20 cellular contexts compared by ENCODE assay signal in genomic region chr22:50704510-50705218, GRCh38. TPM values are rescaled to one million over a fixed set of nuclear protein-coding genes. Genes with fewer than 3 reads are reported as not detected.
A peak's percentile ranks its signal among the peaks of the same experiment; 100 is the strongest.
DNase-seq lines count a peak whose midpoint lies in the region; ATAC-seq and TF ChIP-seq lines count a peak whose summit lies in the region.
"Had no signal": no experiment of that assay in that cellular context is flagged by ENCODE, and none has a peak within 500 bp of the region (broad histone marks: within the 10 kb centered on the region; RNA-seq: fewer than 3 reads in every experiment).

No MANE protein-coding gene starts in this region.

- H3K27me3 ChIP-seq in endodermal cell (ENCODE audit: control insufficient read depth, insufficient read depth, low read length, poor library complexity, severe bottlenecking) (no peaks in the 10 kb centered on the region), mesenchymal stem cell (ENCODE audit: control insufficient read depth in 1 of 2, insufficient read depth in 1 of 2, low read length in 2 of 2) (no peaks in the 10 kb centered on the region), spleen (replicated peaks in 1 of 7) (peaks cover 0 to 5% (median 0%) of the 10 kb centered on the region in 7 donors), Peyer's patch (no peaks in the 10 kb centered on the region)
- H3K27me3 ChIP-seq: adrenal gland, BLaER1, thyroid gland had no signal

- H3K4me3 ChIP-seq in endodermal cell (ENCODE audit: low read length) (no peak overlapping the region), mesenchymal stem cell (ENCODE audit: insufficient read depth in 1 of 2, low read depth in 1 of 2, low read length in 2 of 2) (no peak overlapping the region), spleen (no peak overlapping the region), Peyer's patch (no peak overlapping the region)
- H3K4me3 ChIP-seq: adrenal gland, BLaER1, GM12878, PC-9, thyroid gland had no signal

- no peaks in the 10 kb centered on the region for H3K9me3 Mint-ChIP-seq in endodermal cell
- H3K9me3 Mint-ChIP-seq: HFFc6 had no signal

- intact Hi-C loops in spleen (cut with DNase I; ENCODE audit: low total_unique reads): no loop called here

- DNase-seq in DMS53 (lab: John Stamatoyannopoulos, UW): peak; percentile 53
- no peak for DNase-seq in DMS53 treated with DMSO at 0.1 percent for 48 hours (lab: John Stamatoyannopoulos, UW; ENCODE audit: unreplicated experiment)
- peak; percentile 43 for DNase-seq in endodermal cell
- DNase-seq in mesenchymal stem cell: no peak
- peak; percentile 67 for DNase-seq in spleen
- DNase-seq in Peyer's patch: no peak
- DNase-seq in NK-92 (lab: John Stamatoyannopoulos, UW; ENCODE audit: unreplicated experiment): no peak
- DNase-seq: activated CD4-positive, CD25-positive, alpha-beta regulatory T cell treated with anti-CD3 and anti-CD28 coated beads, Interleukin-2, amount 50 U/mL, for 72 hours; GDM1; HFFc6; PC-9; T1000 had no signal

- H3K27ac Mint-ChIP-seq in endodermal cell: no peak overlapping the region
- H3K27ac Mint-ChIP-seq: HFFc6 had no signal

- H2BK5ac ChIP-seq in mesenchymal stem cell (ENCODE audit: low read depth, low read length, poor library complexity, severe bottlenecking): no peak overlapping the region

- H3K9ac ChIP-seq in endodermal cell (ENCODE audit: extremely low read depth, low read length, poor library complexity, severe bottlenecking) (no peak overlapping the region), mesenchymal stem cell (ENCODE audit: low read length) (no peak overlapping the region)
- H3K9ac ChIP-seq: BLaER1, parathyroid adenoma, SK-N-SH had no signal

- H3K23ac ChIP-seq in mesenchymal stem cell (ENCODE audit: low read length in 2 of 2): no peak overlapping the region

- H3K36me3 ChIP-seq in endodermal cell (ENCODE audit: control insufficient read depth, insufficient read depth, low read length): no peaks in the 10 kb centered on the region
- peaks cover 0 to 26% of the 10 kb centered on the region in 2 experiments for H3K36me3 ChIP-seq in mesenchymal stem cell (ENCODE audit: control insufficient read depth in 1 of 2, insufficient read depth in 2 of 2, low read depth in 1 of 2, low read length in 2 of 2)
- H3K36me3 ChIP-seq in spleen: peaks cover 0 to 68% (median 2%) of the 10 kb centered on the region in 6 donors
- no peaks in the 10 kb centered on the region for H3K36me3 ChIP-seq in Peyer's patch
- H3K36me3 ChIP-seq: adrenal gland, thyroid gland had no signal

- peak overlapping the region; percentile 21 for H2BK15ac ChIP-seq in mesenchymal stem cell (ENCODE audit: low read depth, poor library complexity, severe bottlenecking)

- no peaks in the 10 kb centered on the region for H3K4me1 ChIP-seq in endodermal cell (ENCODE audit: control insufficient read depth, insufficient read depth, low read length)
- peaks cover 18% of the 10 kb centered on the region for H3K4me1 ChIP-seq in mesenchymal stem cell (ENCODE audit: control insufficient read depth, insufficient read depth, low read depth, low read length)
- H3K4me1 ChIP-seq in spleen: peaks cover 0 to 83% (median 33%) of the 10 kb centered on the region in 6 donors
- H3K4me1 ChIP-seq in Peyer's patch: peaks cover 0 to 5% (median 0%) of the 10 kb centered on the region in 4 donors
- H3K4me1 ChIP-seq: adrenal gland, BLaER1, parathyroid adenoma had no signal

- ATAC-seq in HG03196 (IDR thresholded peaks at IDR 0.05; ENCODE audit: unreplicated experiment): no peak
- ATAC-seq: GM12878 had no signal

- H3K18ac ChIP-seq in mesenchymal stem cell (ENCODE audit: low read depth in 1 of 2, low read length in 2 of 2): peak overlapping the region in 1 of 2 experiments; percentile 55

- peak overlapping the region; percentile 32 for H3K27ac ChIP-seq in endodermal cell (ENCODE audit: low read depth, low read length)
- no peak overlapping the region for H3K27ac ChIP-seq in mesenchymal stem cell (ENCODE audit: low read length, poor library complexity, severe bottlenecking)
- peak overlapping the region in 4 of 8 donors; percentile 14 to 51 (median 24) for H3K27ac ChIP-seq in spleen
- H3K27ac ChIP-seq in Peyer's patch: no peak overlapping the region
- H3K27ac ChIP-seq: 22Rv1, adrenal gland, BLaER1, parathyroid adenoma, PC-9, thyroid gland had no signal

- H3K27me3 Mint-ChIP-seq in endodermal cell (ENCODE audit: insufficient read depth): no peaks in the 10 kb centered on the region

- H3K4me3 Mint-ChIP-seq in endodermal cell: no peak overlapping the region
- H3K4me3 Mint-ChIP-seq: HFFc6 had no signal

- no peak overlapping the region for H3K14ac ChIP-seq in mesenchymal stem cell (ENCODE audit: low read length in 2 of 2)

- WGBS in endodermal cell (ENCODE audit: insufficient coverage in 1 of 2, insufficient read length in 1 of 2), 2 experiments: 92 to 97% methylated on average over 12 to 37 of the region's 37 CpGs
- WGBS in mesenchymal stem cell: 91% methylated on average over 35 of the region's 37 CpGs
- whole genome bisulfite sequencing in spleen, 5 donors: 71 to 93% (median 78%) methylated on average over 29 to 37 of the region's 37 CpGs

- H2AK5ac ChIP-seq in mesenchymal stem cell (ENCODE audit: low read length, severe bottlenecking): no peak overlapping the region

- no peak overlapping the region for H2BK12ac ChIP-seq in mesenchymal stem cell (ENCODE audit: low read length in 2 of 2)

- TF ChIP-seq CTCF in endodermal cell (conservative IDR thresholded peaks at IDR 0.05): no peak
- TF ChIP-seq CTCF in spleen (IDR thresholded peaks at IDR 0.05 in 8 of 11, conservative IDR thresholded peaks at IDR 0.05 in 3 of 11): no peak
- TF ChIP-seq CTCF in Peyer's patch (IDR thresholded peaks at IDR 0.05): no peak

- no peak for TF ChIP-seq POLR2A in spleen (IDR thresholded peaks at IDR 0.05)
- no peak for TF ChIP-seq POLR2A in Peyer's patch (IDR thresholded peaks at IDR 0.05)

- H3K4ac ChIP-seq in mesenchymal stem cell (ENCODE audit: low read depth in 1 of 2, low read length in 2 of 2): no peak overlapping the region

- H2AFZ ChIP-seq in mesenchymal stem cell (ENCODE audit: low read depth, low read length): no peak overlapping the region
- H2AFZ ChIP-seq: PC-9 had no signal

- H3K9me3 ChIP-seq in endodermal cell (ENCODE audit: control insufficient read depth, low read length) (no peaks in the 10 kb centered on the region), mesenchymal stem cell (ENCODE audit: control insufficient read depth, low read length) (no peaks in the 10 kb centered on the region), spleen (no peaks in the 10 kb centered on the region), Peyer's patch (no peaks in the 10 kb centered on the region)
- H3K9me3 ChIP-seq: adrenal gland, BLaER1, SK-N-SH, thyroid gland had no signal

- peak overlapping the region; percentile 33 for H4K8ac ChIP-seq in mesenchymal stem cell (ENCODE audit: low read length)

- no peaks in the 10 kb centered on the region for H3K79me1 ChIP-seq in mesenchymal stem cell (replicated peaks; ENCODE audit: low read length, poor library complexity, severe bottlenecking)

- peaks cover 4% of the 10 kb centered on the region for H3K4me1 Mint-ChIP-seq in endodermal cell

- H4K91ac ChIP-seq in mesenchymal stem cell (ENCODE audit: low read length): no peak overlapping the region

- no peak overlapping the region for H2BK120ac ChIP-seq in mesenchymal stem cell (ENCODE audit: low read depth, low read length)

- H3K4me2 ChIP-seq in mesenchymal stem cell (ENCODE audit: low read length, poor library complexity, severe bottlenecking): peak overlapping the region; percentile 48
- H3K4me2 ChIP-seq: BLaER1, PC-9, SK-N-SH had no signal

- peaks cover 4% of the 10 kb centered on the region for H3K36me3 Mint-ChIP-seq in endodermal cell (ENCODE audit: low read depth)

RNA-seq across cellular contexts. Expression of gene SHANK3, which starts 32.0 kb away (rescaled TPM):
- total RNA-seq in endodermal cell (10 to 100 TPM in 1 of 2 donors, 1 to 10 TPM in 1; 9.4 to 11.1 TPM), spleen (100 to 1,000 TPM in 3 of 7 donors, 10 to 100 TPM in 4; 55.5 to 264 (median 89.1) TPM), Peyer's patch (10 to 100 TPM in 2 of 4 donors, 1 to 10 TPM in 2; 2.8 to 36.3 (median 10.8) TPM)
- 9.9 TPM for polyA plus RNA-seq in endodermal cell (2013, experiment 1 of 2)
- 9.9 TPM for polyA plus RNA-seq in endodermal cell (2013, experiment 2 of 2)
- polyA plus RNA-seq in mesenchymal stem cell (2013, experiment 1 of 2): 2.1 TPM
- 2.1 TPM for polyA plus RNA-seq in mesenchymal stem cell (2013, experiment 2 of 2)
- polyA plus RNA-seq in spleen: 100 to 1,000 TPM in 1 of 3 donors, 10 to 100 TPM in 1, 1 to 10 TPM in 1; 9.9 to 112 (median 31.8) TPM

RNA-seq across cellular contexts. Expression of gene ACR, which starts 33.3 kb away (rescaled TPM):
- under 1 TPM in 1 of 2 donors, not detected in 1; 0.18 TPM for total RNA-seq in endodermal cell
- polyA plus RNA-seq in endodermal cell (2013, experiment 1 of 2): 0.71 TPM
- polyA plus RNA-seq in endodermal cell (2013, experiment 2 of 2): not detected
- 0.03 TPM for polyA plus RNA-seq in mesenchymal stem cell (2013, experiment 1 of 2)
- not detected for polyA plus RNA-seq in mesenchymal stem cell (2013, experiment 2 of 2)
- total RNA-seq in spleen: 10 to 100 TPM in 1 of 7 donors, 1 to 10 TPM in 5, under 1 TPM in 1; 0.88 to 12.5 (median 2.3) TPM
- polyA plus RNA-seq in spleen: 1 to 10 TPM in 1 of 3 donors, under 1 TPM in 2; 0.21 to 1.2 (median 0.67) TPM
- not detected for total RNA-seq in Peyer's patch
- total RNA-seq: GM12878, HFFc6, PC-9 had no signal
- polyA plus RNA-seq: GM12878 had no signal

Comparison
In these comparisons a context has a peak if more than half of its experiments do, and no peak if none do; other contexts are left out.
1. DNase-seq: peak in DMS53 (single experiment), endodermal cell (single experiment) and spleen (single experiment); none in DMS53 treated with DMSO at 0.1 percent for 48 hours (single experiment), mesenchymal stem cell (single experiment), Peyer's patch (0 of 3) and NK-92 (single experiment).